Comparison of ENCODE assay signal across 1 cellular context in genomic region chr1:26771643-26772321, GRCh38.
TF ChIP-seq lines count a peak whose summit lies in the region.

No MANE protein-coding gene starts in this region.

TF ChIP-seq in HCT116, 20 proteins besides CTCF, POLR2A, EP300 and RAD21 (continued from another document):
- no peak for TF ChIP-seq ZBTB33 (IDR thresholded peaks at IDR 0.05; ENCODE audit: extremely low read depth, insufficient replicate concordance, low read length)
- no peak for TF ChIP-seq POLR2AphosphoS5 (IDR thresholded peaks at IDR 0.05; ENCODE audit: low read depth, low read length)
- TF ChIP-seq CEBPB (IDR thresholded peaks at IDR 0.05; ENCODE audit: low read depth) = no peak
- TF ChIP-seq ELF1 (IDR thresholded peaks at IDR 0.05; ENCODE audit: borderline replicate concordance, low read depth) = no peak
- peak; percentile 60 for TF ChIP-seq SP1 (IDR thresholded peaks at IDR 0.05; ENCODE audit: low read depth)
